ENCODE assay signal across 1 cellular context in the genomic region with DNA sequence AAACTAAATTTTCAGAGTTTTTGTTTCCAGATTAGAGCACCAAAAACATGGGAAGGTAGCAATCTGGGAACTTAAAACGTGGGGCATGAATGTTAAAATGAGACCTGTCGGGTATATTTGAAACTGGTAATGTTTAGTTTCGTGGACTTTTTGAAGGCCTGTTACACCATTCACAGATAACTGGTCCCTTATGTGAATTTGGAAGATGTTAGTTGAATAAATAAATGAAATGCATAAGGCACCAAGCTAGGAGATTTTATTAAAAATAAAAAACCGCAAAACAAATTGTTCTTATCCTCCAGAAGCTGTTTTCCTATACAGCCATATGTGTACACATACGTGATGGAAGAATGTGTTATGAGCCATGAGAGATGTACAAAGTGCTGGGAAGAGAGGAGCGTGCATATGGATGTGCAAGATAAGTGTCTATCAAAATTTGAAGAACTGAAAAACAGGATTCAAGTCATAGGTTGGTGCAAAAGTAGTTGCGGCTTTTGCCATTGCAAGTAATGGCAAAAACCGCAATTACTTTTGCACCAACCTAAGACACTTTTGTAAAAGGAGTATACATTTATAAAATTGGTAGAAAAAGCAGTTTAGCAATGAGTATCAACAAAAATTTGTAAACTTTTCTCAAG.
A peak's percentile ranks its signal among the peaks of the same experiment; 100 is the strongest.
TF ChIP-seq lines count a peak whose summit lies in the region.

No MANE protein-coding gene starts in this region.

TF ChIP-seq in GM12878, 131 proteins besides CTCF, POLR2A, EP300 and RAD21 (continued from another document):
- TF ChIP-seq, protein P1, sequence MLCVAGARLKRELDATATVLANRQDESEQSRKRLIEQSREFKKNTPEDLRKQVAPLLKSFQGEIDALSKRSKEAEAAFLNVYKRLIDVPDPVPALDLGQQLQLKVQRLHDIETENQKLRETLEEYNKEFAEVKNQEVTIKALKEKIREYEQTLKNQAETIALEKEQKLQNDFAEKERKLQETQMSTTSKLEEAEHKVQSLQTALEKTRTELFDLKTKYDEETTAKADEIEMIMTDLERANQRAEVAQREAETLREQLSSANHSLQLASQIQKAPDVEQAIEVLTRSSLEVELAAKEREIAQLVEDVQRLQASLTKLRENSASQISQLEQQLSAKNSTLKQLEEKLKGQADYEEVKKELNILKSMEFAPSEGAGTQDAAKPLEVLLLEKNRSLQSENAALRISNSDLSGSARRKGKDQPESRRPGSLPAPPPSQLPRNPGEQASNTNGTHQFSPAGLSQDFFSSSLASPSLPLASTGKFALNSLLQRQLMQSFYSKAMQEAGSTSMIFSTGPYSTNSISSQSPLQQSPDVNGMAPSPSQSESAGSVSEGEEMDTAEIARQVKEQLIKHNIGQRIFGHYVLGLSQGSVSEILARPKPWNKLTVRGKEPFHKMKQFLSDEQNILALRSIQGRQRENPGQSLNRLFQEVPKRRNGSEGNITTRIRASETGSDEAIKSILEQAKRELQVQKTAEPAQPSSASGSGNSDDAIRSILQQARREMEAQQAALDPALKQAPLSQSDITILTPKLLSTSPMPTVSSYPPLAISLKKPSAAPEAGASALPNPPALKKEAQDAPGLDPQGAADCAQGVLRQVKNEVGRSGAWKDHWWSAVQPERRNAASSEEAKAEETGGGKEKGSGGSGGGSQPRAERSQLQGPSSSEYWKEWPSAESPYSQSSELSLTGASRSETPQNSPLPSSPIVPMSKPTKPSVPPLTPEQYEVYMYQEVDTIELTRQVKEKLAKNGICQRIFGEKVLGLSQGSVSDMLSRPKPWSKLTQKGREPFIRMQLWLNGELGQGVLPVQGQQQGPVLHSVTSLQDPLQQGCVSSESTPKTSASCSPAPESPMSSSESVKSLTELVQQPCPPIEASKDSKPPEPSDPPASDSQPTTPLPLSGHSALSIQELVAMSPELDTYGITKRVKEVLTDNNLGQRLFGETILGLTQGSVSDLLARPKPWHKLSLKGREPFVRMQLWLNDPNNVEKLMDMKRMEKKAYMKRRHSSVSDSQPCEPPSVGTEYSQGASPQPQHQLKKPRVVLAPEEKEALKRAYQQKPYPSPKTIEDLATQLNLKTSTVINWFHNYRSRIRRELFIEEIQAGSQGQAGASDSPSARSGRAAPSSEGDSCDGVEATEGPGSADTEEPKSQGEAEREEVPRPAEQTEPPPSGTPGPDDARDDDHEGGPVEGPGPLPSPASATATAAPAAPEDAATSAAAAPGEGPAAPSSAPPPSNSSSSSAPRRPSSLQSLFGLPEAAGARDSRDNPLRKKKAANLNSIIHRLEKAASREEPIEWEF (IDR thresholded peaks at IDR 0.05; ENCODE audit: insufficient replicate concordance, low read depth, low read length), result no peak
- TF ChIP-seq, protein P2, sequence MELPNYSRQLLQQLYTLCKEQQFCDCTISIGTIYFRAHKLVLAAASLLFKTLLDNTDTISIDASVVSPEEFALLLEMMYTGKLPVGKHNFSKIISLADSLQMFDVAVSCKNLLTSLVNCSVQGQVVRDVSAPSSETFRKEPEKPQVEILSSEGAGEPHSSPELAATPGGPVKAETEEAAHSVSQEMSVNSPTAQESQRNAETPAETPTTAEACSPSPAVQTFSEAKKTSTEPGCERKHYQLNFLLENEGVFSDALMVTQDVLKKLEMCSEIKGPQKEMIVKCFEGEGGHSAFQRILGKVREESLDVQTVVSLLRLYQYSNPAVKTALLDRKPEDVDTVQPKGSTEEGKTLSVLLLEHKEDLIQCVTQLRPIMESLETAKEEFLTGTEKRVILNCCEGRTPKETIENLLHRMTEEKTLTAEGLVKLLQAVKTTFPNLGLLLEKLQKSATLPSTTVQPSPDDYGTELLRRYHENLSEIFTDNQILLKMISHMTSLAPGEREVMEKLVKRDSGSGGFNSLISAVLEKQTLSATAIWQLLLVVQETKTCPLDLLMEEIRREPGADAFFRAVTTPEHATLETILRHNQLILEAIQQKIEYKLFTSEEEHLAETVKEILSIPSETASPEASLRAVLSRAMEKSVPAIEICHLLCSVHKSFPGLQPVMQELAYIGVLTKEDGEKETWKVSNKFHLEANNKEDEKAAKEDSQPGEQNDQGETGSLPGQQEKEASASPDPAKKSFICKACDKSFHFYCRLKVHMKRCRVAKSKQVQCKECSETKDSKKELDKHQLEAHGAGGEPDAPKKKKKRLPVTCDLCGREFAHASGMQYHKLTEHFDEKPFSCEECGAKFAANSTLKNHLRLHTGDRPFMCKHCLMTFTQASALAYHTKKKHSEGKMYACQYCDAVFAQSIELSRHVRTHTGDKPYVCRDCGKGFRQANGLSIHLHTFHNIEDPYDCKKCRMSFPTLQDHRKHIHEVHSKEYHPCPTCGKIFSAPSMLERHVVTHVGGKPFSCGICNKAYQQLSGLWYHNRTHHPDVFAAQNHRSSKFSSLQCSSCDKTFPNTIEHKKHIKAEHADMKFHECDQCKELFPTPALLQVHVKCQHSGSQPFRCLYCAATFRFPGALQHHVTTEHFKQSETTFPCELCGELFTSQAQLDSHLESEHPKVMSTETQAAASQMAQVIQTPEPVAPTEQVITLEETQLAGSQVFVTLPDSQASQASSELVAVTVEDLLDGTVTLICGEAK (IDR thresholded peaks at IDR 0.05; ENCODE audit: borderline replicate concordance), result peak; percentile 88
- TF ChIP-seq PAX8 (IDR thresholded peaks at IDR 0.05), result no peak
- TF ChIP-seq JUND (IDR thresholded peaks at IDR 0.05; ENCODE audit: low read depth, low read length), result no peak
- TF ChIP-seq, protein P3, sequence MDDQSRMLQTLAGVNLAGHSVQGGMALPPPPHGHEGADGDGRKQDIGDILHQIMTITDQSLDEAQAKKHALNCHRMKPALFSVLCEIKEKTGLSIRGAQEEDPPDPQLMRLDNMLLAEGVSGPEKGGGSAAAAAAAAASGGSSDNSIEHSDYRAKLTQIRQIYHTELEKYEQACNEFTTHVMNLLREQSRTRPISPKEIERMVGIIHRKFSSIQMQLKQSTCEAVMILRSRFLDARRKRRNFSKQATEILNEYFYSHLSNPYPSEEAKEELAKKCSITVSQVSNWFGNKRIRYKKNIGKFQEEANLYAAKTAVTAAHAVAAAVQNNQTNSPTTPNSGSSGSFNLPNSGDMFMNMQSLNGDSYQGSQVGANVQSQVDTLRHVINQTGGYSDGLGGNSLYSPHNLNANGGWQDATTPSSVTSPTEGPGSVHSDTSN (IDR thresholded peaks at IDR 0.05; ENCODE audit: insufficient replicate concordance, low read depth, low read length), result no peak
- TF ChIP-seq CBFB (IDR thresholded peaks at IDR 0.05; ENCODE audit: low read depth), result no peak
- TF ChIP-seq BRCA1 (IDR thresholded peaks at IDR 0.05; ENCODE audit: low read depth, low read length), result no peak
- no peak for TF ChIP-seq MTA2 (IDR thresholded peaks at IDR 0.05; ENCODE audit: low read depth)
- TF ChIP-seq, protein P4, sequence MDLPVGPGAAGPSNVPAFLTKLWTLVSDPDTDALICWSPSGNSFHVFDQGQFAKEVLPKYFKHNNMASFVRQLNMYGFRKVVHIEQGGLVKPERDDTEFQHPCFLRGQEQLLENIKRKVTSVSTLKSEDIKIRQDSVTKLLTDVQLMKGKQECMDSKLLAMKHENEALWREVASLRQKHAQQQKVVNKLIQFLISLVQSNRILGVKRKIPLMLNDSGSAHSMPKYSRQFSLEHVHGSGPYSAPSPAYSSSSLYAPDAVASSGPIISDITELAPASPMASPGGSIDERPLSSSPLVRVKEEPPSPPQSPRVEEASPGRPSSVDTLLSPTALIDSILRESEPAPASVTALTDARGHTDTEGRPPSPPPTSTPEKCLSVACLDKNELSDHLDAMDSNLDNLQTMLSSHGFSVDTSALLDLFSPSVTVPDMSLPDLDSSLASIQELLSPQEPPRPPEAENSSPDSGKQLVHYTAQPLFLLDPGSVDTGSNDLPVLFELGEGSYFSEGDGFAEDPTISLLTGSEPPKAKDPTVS (IDR thresholded peaks at IDR 0.05; ENCODE audit: low read depth, low read length), result no peak
- no peak for TF ChIP-seq ZNF217 (IDR thresholded peaks at IDR 0.05)
- TF ChIP-seq LARP7 (IDR thresholded peaks at IDR 0.05), result no peak
- no peak for TF ChIP-seq BHLHE40 (IDR thresholded peaks at IDR 0.05; ENCODE audit: borderline replicate concordance in 1 of 2, low read depth in 2 of 2, low read length in 1 of 2)
- TF ChIP-seq ZBTB4 (CRISPR knock-in tag; IDR thresholded peaks at IDR 0.05), result no peak
- TF ChIP-seq RELB (IDR thresholded peaks at IDR 0.05; ENCODE audit: low read depth), result 0 out of 2 replicates have a peak, but pooled peaks have one; percentile 8
- no peak for TF ChIP-seq IRF4 (IDR thresholded peaks at IDR 0.05; ENCODE audit: low read depth, low read length)
- no peak for TF ChIP-seq ELK1 (IDR thresholded peaks at IDR 0.05; ENCODE audit: low read depth, low read length)
- TF ChIP-seq SPI1 (IDR thresholded peaks at IDR 0.05; ENCODE audit: borderline replicate concordance, insufficient read depth, low read depth, low read length), result peak; percentile 43; the same call in 1 of the 2 replicates
- TF ChIP-seq MYB (IDR thresholded peaks at IDR 0.05; ENCODE audit: borderline replicate concordance, low read depth, low read length), result no peak
- no peak for TF ChIP-seq KAT2A (conservative IDR thresholded peaks at IDR 0.05; ENCODE audit: control insufficient read depth, low read depth, low read length)
- TF ChIP-seq MEF2B (IDR thresholded peaks at IDR 0.05; ENCODE audit: partially characterized antibody, poor library complexity, severe bottlenecking), result no peak
- no peak for TF ChIP-seq FOXK2 (IDR thresholded peaks at IDR 0.05)
- TF ChIP-seq ZSCAN29 (IDR thresholded peaks at IDR 0.05), result no peak
